22 cellular contexts compared by ENCODE assay signal in the genomic region with DNA sequence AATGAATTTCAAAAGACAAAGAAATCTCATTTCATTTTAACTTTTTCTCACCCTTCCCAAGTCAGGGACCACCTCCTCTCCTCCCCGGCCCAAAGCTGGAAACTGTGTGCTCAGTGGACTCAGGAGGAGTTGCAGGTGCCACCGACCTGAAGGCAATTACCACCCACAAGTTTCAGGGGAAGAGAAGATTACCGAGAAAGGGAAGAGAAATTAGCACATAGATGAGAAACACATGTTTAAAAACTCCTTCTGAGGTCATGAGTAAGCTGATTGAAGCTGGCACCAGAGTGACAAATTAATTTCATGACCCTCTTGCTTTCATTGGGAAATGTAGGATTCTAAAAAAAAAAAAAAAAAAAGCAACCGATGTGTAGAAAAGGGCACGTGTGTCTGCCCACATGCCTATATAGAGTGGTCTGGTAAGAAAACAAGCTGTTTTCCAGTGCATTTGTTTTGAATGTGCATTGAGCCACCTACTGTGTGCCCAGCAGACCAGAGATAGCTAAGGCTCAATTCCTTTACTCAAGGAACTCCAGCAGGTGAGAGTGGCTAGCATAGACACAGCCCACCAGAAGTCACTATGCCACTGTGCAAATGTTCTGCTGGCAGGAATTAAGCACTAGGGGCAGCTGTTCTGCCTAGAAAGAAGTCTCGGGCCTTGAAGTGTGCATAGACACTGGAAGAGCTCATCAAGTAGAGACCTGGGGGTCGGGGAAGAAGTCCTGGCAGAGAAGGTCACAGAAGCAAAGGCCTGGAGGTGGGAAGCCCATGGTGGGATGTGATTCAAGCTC. TPM values are rescaled to one million over a fixed set of nuclear protein-coding genes. Genes with fewer than 3 reads are reported as not detected.
A peak's percentile ranks its signal among the peaks of the same experiment; 100 is the strongest.
DNase-seq lines count a peak whose midpoint lies in the region; ATAC-seq, FAIRE-seq and TF ChIP-seq lines count a peak whose summit lies in the region.
"Had no signal": no experiment of that assay in that cellular context is flagged by ENCODE, and none has a peak within 500 bp of the region (broad histone marks: within the 10 kb centered on the region; RNA-seq: fewer than 3 reads in every experiment).

No MANE protein-coding gene starts in this region.

- peaks cover 4% of the 10 kb centered on the region for H3K4me1 Mint-ChIP-seq in endothelial cell (ENCODE audit: unreplicated experiment)
- H3K4me1 Mint-ChIP-seq: stimulated activated naive CD8-positive, alpha-beta T cell treated with anti-CD3 and anti-CD28 coated beads, Interleukin-15, amount 100 ng/mL, for 72 hours had no signal

- no peaks in the 10 kb centered on the region for H3K27me3 ChIP-seq in MM.1S (replicated peaks; ENCODE audit: insufficient read depth, low read length)
- H3K27me3 ChIP-seq: heart right ventricle, MG63 had no signal

- H4K20me1 ChIP-seq in MM.1S (ENCODE audit: insufficient read depth, low read length), result no peaks in the 10 kb centered on the region

- no peaks in the 10 kb centered on the region for H3K9me3 ChIP-seq in MM.1S (replicated peaks; ENCODE audit: insufficient read depth, low read length)
- H3K9me3 ChIP-seq: heart right ventricle, MG63, prostate gland, SK-N-SH had no signal

- FAIRE-seq in GM12891 (lab: Jason Lieb, UNC), result peak; percentile 5

- peak; percentile 10 for DNase-seq in GM12891 (ENCODE audit: insufficient read length, low spot score)
- peak; percentile 61 for DNase-seq in MM.1S
- peak; percentile 27 for DNase-seq in myocyte (ENCODE audit: low read depth)
- DNase-seq in effector CD4-positive, alpha-beta T cell, result no peak
- DNase-seq in NCI-H2107 treated with DMSO at 0.1 percent for 48 hours (lab: John Stamatoyannopoulos, UW; ENCODE audit: unreplicated experiment), result no peak
- DNase-seq in NCI-H1105 treated with DMSO at 0.1 percent for 48 hours (lab: John Stamatoyannopoulos, UW), result no peak
- DNase-seq in endothelial cell (ENCODE audit: low spot score), result no peak
- DNase-seq: activated CD4-positive, alpha-beta T cell treated with anti-CD3 and anti-CD28 coated beads for 4 hours; activated CD8-positive, alpha-beta memory T cell treated with anti-CD3 and anti-CD28 coated beads, Interleukin-2, amount 50 U/mL, for 4 hours; activated naive CD4-positive, alpha-beta T cell; heart right ventricle; MG63; NCI-H2081; SK-N-SH; stimulated activated naive CD8-positive, alpha-beta T cell treated with anti-CD3 and anti-CD28 coated beads, Interleukin-15, amount 100 ng/mL, for 72 hours; T1000 had no signal

- H3K36me3 ChIP-seq in MM.1S (replicated peaks; ENCODE audit: insufficient read depth, low read length), result no peaks in the 10 kb centered on the region
- H3K36me3 ChIP-seq: heart right ventricle, MG63, prostate gland had no signal

- H3K36me3 Mint-ChIP-seq in endothelial cell (ENCODE audit: low read depth, unreplicated experiment), result no peaks in the 10 kb centered on the region

- H3K79me2 ChIP-seq in MM.1S (ENCODE audit: low read length), result peaks cover 93% of the 10 kb centered on the region

- no peak overlapping the region for H3K27ac Mint-ChIP-seq in endothelial cell (ENCODE audit: unreplicated experiment)

- H3F3A ChIP-seq in MM.1S (ENCODE audit: insufficient read depth, low read length), result peaks cover 4% of the 10 kb centered on the region; the same call in 1 of the 2 replicates

- ATAC-seq in GM21515 (IDR thresholded peaks at IDR 0.05; ENCODE audit: unreplicated experiment), result peak; percentile 54
- ATAC-seq: Panc1; stimulated activated naive CD8-positive, alpha-beta T cell treated with anti-CD3 and anti-CD28 coated beads, Interleukin-15, amount 100 ng/mL, for 72 hours had no signal

- peak overlapping the region; percentile 34 for H3K4me2 ChIP-seq in MM.1S (ENCODE audit: low read depth, low read length)
- H3K4me2 ChIP-seq: SK-N-SH had no signal

- H3K9ac ChIP-seq in MM.1S (ENCODE audit: low read length), result no peak overlapping the region
- H3K9ac ChIP-seq: SK-N-SH had no signal

- no peak for TF ChIP-seq POLR2A in GM12891 (IDR thresholded peaks at IDR 0.05; ENCODE audit: low read depth, low read length)

- H3K4me3 Mint-ChIP-seq in endothelial cell (ENCODE audit: unreplicated experiment), result no peak overlapping the region
- H3K4me3 Mint-ChIP-seq: nephron; stimulated activated naive CD8-positive, alpha-beta T cell treated with anti-CD3 and anti-CD28 coated beads, Interleukin-15, amount 100 ng/mL, for 72 hours had no signal

- peaks cover 33% of the 10 kb centered on the region for H3K4me1 ChIP-seq in MM.1S (ENCODE audit: low read length)
- H3K4me1 ChIP-seq: prostate gland had no signal

- H3K9me3 Mint-ChIP-seq in endothelial cell (ENCODE audit: unreplicated experiment), result no peaks in the 10 kb centered on the region
- H3K9me3 Mint-ChIP-seq: nephron had no signal

- no peak overlapping the region for H3K4me3 ChIP-seq in MM.1S (ENCODE audit: low read length)
- H3K4me3 ChIP-seq: coronary artery, heart right ventricle, lung, MG63, prostate gland had no signal

- peak overlapping the region; percentile 76 for H3K27ac ChIP-seq in MM.1S (ENCODE audit: low read length)
- H3K27ac ChIP-seq: coronary artery, prostate gland had no signal

- H2AFZ ChIP-seq in MM.1S (ENCODE audit: low read length), result no peak overlapping the region

- TF ChIP-seq CTCF in MM.1S (IDR thresholded peaks at IDR 0.05; ENCODE audit: low read length) (peak; percentile 17), endothelial cell (IDR thresholded peaks at IDR 0.05; ENCODE audit: unreplicated experiment) (no peak)

- H3K27me3 Mint-ChIP-seq in endothelial cell (ENCODE audit: unreplicated experiment), result peaks cover 2% of the 10 kb centered on the region
- H3K27me3 Mint-ChIP-seq: stimulated activated naive CD8-positive, alpha-beta T cell treated with anti-CD3 and anti-CD28 coated beads, Interleukin-15, amount 100 ng/mL, for 72 hours had no signal

- H3K9me2 ChIP-seq in MM.1S (replicated peaks; ENCODE audit: insufficient read depth, low read length), result no peaks in the 10 kb centered on the region
- H3K9me2 ChIP-seq: SK-N-SH had no signal

TF ChIP-seq in GM12891, 5 proteins besides CTCF, POLR2A, EP300 and RAD21:
- TF ChIP-seq POLR2AphosphoS5 (IDR thresholded peaks at IDR 0.05; ENCODE audit: low read depth, low read length) (no peak), SPI1 (IDR thresholded peaks at IDR 0.05; ENCODE audit: low read depth, low read length) (peak; percentile 41)

RNA-seq across cellular contexts. Expression of a gene that starts 30.5 kb away (rescaled TPM):
- 0.62 TPM for polyA plus RNA-seq in GM12891 (2012; ENCODE audit: low read depth, missing spikeins)
- total RNA-seq in myocyte (4.7 and 5.5 TPM in 2 replicates), endothelial cell (ENCODE audit: unreplicated experiment) (3.0 TPM)
- 3.3 TPM for polyA plus RNA-seq in myocyte (2012)

Comparison
In these comparisons a context has a peak if more than half of its experiments do, and no peak if none do; other contexts are left out.
1. DNase-seq: peak in GM12891 (single experiment), MM.1S (single experiment) and myocyte (single experiment); none in effector CD4-positive, alpha-beta T cell (single experiment), NCI-H2107 treated with DMSO at 0.1 percent for 48 hours (single experiment), NCI-H1105 treated with DMSO at 0.1 percent for 48 hours (single experiment) and endothelial cell (single experiment).